1 cellular context compared by ENCODE assay signal in the genomic region with DNA sequence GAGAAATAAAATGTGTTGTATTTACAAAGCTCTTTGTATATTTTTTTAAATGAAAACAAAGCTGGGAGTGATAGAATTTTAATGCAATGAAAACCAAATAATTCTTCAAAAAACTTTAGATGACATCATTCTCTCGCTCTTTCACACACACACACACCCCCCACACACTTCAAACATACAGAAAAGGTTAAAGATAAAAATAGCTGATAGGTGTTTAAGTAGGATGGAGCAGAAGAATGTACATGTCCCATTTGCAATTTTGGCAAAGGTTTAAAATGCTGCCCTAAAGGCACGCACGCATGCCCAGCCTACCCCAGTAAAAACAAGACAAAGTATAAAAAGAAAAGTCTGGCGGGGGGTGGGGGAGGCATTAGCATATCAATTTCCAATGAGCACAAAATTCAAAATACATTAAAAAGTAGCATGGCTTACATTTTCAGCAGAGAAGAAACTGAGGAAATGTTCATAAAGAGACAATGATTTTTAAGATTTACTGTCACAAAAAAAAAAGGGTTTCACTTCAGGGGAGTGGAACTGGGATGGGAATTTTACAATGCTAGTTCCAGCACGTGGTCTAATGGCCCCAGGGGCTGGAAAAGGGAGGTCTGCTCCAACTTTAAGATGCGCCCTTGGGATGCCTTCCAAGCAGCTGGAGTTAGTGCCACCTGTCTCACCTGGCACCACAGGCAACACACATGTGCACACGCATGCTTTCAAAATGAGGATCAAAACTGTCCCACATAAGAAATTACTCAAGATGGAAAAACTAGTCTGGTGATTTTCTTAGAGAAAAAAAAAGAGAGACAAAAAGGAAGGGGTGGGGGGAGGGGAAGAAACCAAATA.
TF ChIP-seq lines count a peak whose summit lies in the region.

No MANE protein-coding gene starts in this region.

TF ChIP-seq in GM23338, 12 proteins besides CTCF, POLR2A, EP300 and RAD21:
- TF ChIP-seq, protein P1, sequence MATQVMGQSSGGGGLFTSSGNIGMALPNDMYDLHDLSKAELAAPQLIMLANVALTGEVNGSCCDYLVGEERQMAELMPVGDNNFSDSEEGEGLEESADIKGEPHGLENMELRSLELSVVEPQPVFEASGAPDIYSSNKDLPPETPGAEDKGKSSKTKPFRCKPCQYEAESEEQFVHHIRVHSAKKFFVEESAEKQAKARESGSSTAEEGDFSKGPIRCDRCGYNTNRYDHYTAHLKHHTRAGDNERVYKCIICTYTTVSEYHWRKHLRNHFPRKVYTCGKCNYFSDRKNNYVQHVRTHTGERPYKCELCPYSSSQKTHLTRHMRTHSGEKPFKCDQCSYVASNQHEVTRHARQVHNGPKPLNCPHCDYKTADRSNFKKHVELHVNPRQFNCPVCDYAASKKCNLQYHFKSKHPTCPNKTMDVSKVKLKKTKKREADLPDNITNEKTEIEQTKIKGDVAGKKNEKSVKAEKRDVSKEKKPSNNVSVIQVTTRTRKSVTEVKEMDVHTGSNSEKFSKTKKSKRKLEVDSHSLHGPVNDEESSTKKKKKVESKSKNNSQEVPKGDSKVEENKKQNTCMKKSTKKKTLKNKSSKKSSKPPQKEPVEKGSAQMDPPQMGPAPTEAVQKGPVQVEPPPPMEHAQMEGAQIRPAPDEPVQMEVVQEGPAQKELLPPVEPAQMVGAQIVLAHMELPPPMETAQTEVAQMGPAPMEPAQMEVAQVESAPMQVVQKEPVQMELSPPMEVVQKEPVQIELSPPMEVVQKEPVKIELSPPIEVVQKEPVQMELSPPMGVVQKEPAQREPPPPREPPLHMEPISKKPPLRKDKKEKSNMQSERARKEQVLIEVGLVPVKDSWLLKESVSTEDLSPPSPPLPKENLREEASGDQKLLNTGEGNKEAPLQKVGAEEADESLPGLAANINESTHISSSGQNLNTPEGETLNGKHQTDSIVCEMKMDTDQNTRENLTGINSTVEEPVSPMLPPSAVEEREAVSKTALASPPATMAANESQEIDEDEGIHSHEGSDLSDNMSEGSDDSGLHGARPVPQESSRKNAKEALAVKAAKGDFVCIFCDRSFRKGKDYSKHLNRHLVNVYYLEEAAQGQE (IDR thresholded peaks at IDR 0.05; ENCODE audit: unreplicated experiment), result no peak
- TF ChIP-seq ZNF114 (CRISPR knock-in tag; IDR thresholded peaks at IDR 0.05) (no peak), EZH2phosphoT487 (IDR thresholded peaks at IDR 0.05; ENCODE audit: unreplicated experiment) (no peak), EZH2 (IDR thresholded peaks at IDR 0.05; ENCODE audit: low read depth, unreplicated experiment) (no peak)
- TF ChIP-seq, protein P2, sequence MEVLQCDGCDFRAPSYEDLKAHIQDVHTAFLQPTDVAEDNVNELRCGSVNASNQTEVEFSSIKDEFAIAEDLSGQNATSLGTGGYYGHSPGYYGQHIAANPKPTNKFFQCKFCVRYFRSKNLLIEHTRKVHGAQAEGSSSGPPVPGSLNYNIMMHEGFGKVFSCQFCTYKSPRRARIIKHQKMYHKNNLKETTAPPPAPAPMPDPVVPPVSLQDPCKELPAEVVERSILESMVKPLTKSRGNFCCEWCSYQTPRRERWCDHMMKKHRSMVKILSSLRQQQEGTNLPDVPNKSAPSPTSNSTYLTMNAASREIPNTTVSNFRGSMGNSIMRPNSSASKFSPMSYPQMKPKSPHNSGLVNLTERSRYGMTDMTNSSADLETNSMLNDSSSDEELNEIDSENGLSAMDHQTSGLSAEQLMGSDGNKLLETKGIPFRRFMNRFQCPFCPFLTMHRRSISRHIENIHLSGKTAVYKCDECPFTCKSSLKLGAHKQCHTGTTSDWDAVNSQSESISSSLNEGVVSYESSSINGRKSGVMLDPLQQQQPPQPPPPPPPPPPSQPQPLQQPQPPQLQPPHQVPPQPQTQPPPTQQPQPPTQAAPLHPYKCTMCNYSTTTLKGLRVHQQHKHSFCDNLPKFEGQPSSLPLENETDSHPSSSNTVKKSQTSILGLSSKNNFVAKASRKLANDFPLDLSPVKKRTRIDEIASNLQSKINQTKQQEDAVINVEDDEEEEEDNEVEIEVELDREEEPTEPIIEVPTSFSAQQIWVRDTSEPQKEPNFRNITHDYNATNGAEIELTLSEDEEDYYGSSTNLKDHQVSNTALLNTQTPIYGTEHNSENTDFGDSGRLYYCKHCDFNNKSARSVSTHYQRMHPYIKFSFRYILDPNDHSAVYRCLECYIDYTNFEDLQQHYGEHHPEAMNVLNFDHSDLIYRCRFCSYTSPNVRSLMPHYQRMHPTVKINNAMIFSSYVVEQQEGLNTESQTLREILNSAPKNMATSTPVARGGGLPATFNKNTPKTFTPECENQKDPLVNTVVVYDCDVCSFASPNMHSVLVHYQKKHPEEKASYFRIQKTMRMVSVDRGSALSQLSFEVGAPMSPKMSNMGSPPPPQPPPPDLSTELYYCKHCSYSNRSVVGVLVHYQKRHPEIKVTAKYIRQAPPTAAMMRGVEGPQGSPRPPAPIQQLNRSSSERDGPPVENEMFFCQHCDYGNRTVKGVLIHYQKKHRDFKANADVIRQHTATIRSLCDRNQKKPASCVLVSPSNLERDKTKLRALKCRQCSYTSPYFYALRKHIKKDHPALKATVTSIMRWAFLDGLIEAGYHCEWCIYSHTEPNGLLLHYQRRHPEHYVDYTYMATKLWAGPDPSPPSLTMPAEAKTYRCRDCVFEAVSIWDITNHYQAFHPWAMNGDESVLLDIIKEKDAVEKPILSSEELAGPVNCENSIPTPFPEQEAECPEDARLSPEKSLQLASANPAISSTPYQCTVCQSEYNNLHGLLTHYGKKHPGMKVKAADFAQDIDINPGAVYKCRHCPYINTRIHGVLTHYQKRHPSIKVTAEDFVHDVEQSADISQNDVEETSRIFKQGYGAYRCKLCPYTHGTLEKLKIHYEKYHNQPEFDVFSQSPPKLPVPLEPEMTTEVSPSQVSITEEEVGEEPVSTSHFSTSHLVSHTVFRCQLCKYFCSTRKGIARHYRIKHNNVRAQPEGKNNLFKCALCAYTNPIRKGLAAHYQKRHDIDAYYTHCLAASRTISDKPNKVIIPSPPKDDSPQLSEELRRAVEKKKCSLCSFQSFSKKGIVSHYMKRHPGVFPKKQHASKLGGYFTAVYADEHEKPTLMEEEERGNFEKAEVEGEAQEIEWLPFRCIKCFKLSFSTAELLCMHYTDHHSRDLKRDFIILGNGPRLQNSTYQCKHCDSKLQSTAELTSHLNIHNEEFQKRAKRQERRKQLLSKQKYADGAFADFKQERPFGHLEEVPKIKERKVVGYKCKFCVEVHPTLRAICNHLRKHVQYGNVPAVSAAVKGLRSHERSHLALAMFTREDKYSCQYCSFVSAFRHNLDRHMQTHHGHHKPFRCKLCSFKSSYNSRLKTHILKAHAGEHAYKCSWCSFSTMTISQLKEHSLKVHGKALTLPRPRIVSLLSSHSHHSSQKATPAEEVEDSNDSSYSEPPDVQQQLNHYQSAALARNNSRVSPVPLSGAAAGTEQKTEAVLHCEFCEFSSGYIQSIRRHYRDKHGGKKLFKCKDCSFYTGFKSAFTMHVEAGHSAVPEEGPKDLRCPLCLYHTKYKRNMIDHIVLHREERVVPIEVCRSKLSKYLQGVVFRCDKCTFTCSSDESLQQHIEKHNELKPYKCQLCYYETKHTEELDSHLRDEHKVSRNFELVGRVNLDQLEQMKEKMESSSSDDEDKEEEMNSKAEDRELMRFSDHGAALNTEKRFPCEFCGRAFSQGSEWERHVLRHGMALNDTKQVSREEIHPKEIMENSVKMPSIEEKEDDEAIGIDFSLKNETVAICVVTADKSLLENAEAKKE (CRISPR knock-in tag; IDR thresholded peaks at IDR 0.05), result no peak
